9 cellular contexts compared by ENCODE assay signal in the genomic region with DNA sequence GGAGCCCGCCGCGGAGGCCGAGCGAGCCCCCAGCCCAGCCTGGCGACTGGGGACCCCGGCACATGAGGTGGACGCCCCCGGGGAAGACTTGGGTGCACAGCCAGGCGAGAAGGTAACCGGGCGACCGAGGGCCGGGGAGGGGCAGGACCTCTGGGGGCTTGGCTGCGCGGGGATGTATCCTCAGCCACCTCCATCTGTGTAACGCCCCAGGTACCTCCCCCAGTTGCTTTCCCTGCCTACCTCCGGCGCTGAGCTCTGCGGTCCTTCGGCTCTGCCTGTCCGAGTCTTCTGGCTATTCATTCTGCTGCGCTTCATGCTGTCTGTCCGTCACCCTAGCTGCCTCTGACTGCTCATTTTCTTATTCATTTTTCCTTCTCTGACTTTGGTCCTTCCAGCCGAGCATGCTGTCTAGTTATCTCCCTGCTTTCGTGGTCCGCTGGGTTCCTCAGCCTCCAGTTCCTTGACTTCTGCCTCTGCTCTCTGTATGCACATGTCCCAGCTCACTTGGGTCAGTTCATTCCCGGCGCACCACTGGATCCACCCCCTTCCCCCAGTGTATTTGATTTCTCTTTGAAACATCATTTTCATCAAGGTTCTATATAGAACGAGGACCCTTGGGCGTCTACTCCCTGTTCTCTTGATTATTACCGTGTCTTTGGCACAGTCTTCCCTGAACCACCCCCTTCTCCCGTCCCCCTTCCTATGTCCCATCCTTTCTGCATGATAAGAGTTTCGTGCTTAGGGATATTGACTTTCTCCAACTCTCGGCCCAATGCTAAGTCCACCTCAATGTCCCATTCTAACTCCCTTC. TPM values are rescaled to one million over a fixed set of nuclear protein-coding genes. Genes with fewer than 3 reads are reported as not detected.
DNase-seq lines count a peak whose midpoint lies in the region; ATAC-seq, FAIRE-seq and TF ChIP-seq lines count a peak whose summit lies in the region.
"Had no signal": no experiment of that assay in that cellular context is flagged by ENCODE, and none has a peak within 500 bp of the region (broad histone marks: within the 10 kb centered on the region; RNA-seq: fewer than 3 reads in every experiment).

No MANE protein-coding gene starts in this region.

- no peak overlapping the region for H2AK5ac ChIP-seq in neuronal stem cell (ENCODE audit: low read depth, low read length)

- H3K27ac Mint-ChIP-seq in activated T-helper 17 cell treated with anti-CD3 and anti-CD28 coated beads, Interleukin-2, amount 50 U/mL, for 72 hours: no peak overlapping the region

- H3K27me3 Mint-ChIP-seq in activated T-helper 17 cell treated with anti-CD3 and anti-CD28 coated beads, Interleukin-2, amount 50 U/mL, for 72 hours: no peaks in the 10 kb centered on the region
- H3K27me3 Mint-ChIP-seq: IgD-negative memory B cell had no signal

- peaks cover 6 to 16% of the 10 kb centered on the region in 2 donors for H3K4me1 ChIP-seq in neuronal stem cell (ENCODE audit: control insufficient read depth in 2 of 2, insufficient read depth in 1 of 2, low read depth in 1 of 2, low read length in 2 of 2)

- no peak overlapping the region for H2BK120ac ChIP-seq in neuronal stem cell (ENCODE audit: low read depth, low read length)

- no peak overlapping the region for H4K8ac ChIP-seq in neuronal stem cell (ENCODE audit: low read depth, low read length)

- no peak overlapping the region for H3K4ac ChIP-seq in neuronal stem cell (ENCODE audit: low read length)

- peak; percentile 78 for FAIRE-seq in GM19239 (lab: Jason Lieb, UNC)

- H3K79me1 ChIP-seq in neuronal stem cell (ENCODE audit: low read depth, low read length): peaks cover 2% of the 10 kb centered on the region

- no CpG with 5 or more reads among the region's 35 CpGs for WGBS in neuronal stem cell (ENCODE audit: extremely low coverage in 2 of 2, insufficient read length in 2 of 2, insufficient replicate concordance in 1 of 2), 2 donors

- H3K4me2 ChIP-seq in neuronal stem cell (ENCODE audit: insufficient read depth, low read length, poor library complexity, severe bottlenecking): peak overlapping the region; percentile 92

- TF ChIP-seq CTCF in fibroblast of villous mesenchyme (IDR thresholded peaks at IDR 0.05; ENCODE audit: insufficient read depth, low read depth, low read length): no peak

- H2AFZ ChIP-seq in neuronal stem cell (ENCODE audit: low read length): peak overlapping the region; percentile 74

- no peaks in the 10 kb centered on the region for H3K9me3 ChIP-seq in neuronal stem cell (replicated peaks in 1 of 2; ENCODE audit: control insufficient read depth in 2 of 2, insufficient read depth in 1 of 2, low read depth in 1 of 2, low read length in 2 of 2)

- peaks cover 8 to 22% of the 10 kb centered on the region in 2 donors for H3K36me3 ChIP-seq in neuronal stem cell (replicated peaks in 1 of 2; ENCODE audit: control insufficient read depth in 2 of 2, insufficient read depth in 2 of 2, low read length in 2 of 2)

- peak overlapping the region; percentile 14 for H3K14ac ChIP-seq in neuronal stem cell (ENCODE audit: low read length)

- H2BK5ac ChIP-seq in neuronal stem cell (ENCODE audit: low read length): peak overlapping the region; percentile 4

- no peak overlapping the region for H2BK15ac ChIP-seq in neuronal stem cell (ENCODE audit: low read length)

- H3K36me3 Mint-ChIP-seq in activated T-helper 17 cell treated with anti-CD3 and anti-CD28 coated beads, Interleukin-2, amount 50 U/mL, for 72 hours (ENCODE audit: low read depth): peaks cover 6% of the 10 kb centered on the region

- no peaks in the 10 kb centered on the region for H3K9me3 Mint-ChIP-seq in activated T-helper 17 cell treated with anti-CD3 and anti-CD28 coated beads, Interleukin-2, amount 50 U/mL, for 72 hours
- H3K9me3 Mint-ChIP-seq: IgD-negative memory B cell had no signal

- H3K4me3 Mint-ChIP-seq in activated T-helper 17 cell treated with anti-CD3 and anti-CD28 coated beads, Interleukin-2, amount 50 U/mL, for 72 hours: no peak overlapping the region

- no peak overlapping the region for H2BK12ac ChIP-seq in neuronal stem cell (ENCODE audit: low read length)

- peak overlapping the region; percentile 65 for H3K18ac ChIP-seq in neuronal stem cell (ENCODE audit: low read length)

- DNase-seq in Ammon's horn (ENCODE audit: low spot score): peak; percentile 60
- peak; percentile 80 for DNase-seq in GM19239 (ENCODE audit: insufficient read length, low spot score)
- DNase-seq in OCI-M1 (lab: John Stamatoyannopoulos, UW): peak; percentile 68
- DNase-seq in fibroblast of villous mesenchyme (ENCODE audit: low read depth): peak; percentile 41
- DNase-seq in neuronal stem cell (ENCODE audit: low spot score): peak; percentile 44
- DNase-seq in stromal cell of bone marrow (ENCODE audit: low read depth): peak; percentile 9

- peak; percentile 64 for ATAC-seq in HG03439 (IDR thresholded peaks at IDR 0.05; ENCODE audit: unreplicated experiment)
- ATAC-seq in activated T-helper 17 cell treated with anti-CD3 and anti-CD28 coated beads, Interleukin-2, amount 50 U/mL, for 72 hours (replicated peaks): peak; percentile 90

- H3K4me3 ChIP-seq in fibroblast of villous mesenchyme (ENCODE audit: low read depth, low read length) (peak overlapping the region; percentile 72), neuronal stem cell (ENCODE audit: low read length in 2 of 2) (peak overlapping the region; percentile 59 to 84)

- peak overlapping the region; percentile 77 for H3K27ac ChIP-seq in neuronal stem cell (replicated peaks; ENCODE audit: low read length)

- peak overlapping the region; percentile 44 for H3K23ac ChIP-seq in neuronal stem cell (ENCODE audit: low read depth, low read length, poor library complexity)

- H4K91ac ChIP-seq in neuronal stem cell (ENCODE audit: low read depth, low read length, poor library complexity): no peak overlapping the region

- no peaks in the 10 kb centered on the region for H3K27me3 ChIP-seq in neuronal stem cell (ENCODE audit: control insufficient read depth in 3 of 3, insufficient read depth in 3 of 3, low read depth in 1 of 3, low read length in 3 of 3)

- H3K4me1 Mint-ChIP-seq in activated T-helper 17 cell treated with anti-CD3 and anti-CD28 coated beads, Interleukin-2, amount 50 U/mL, for 72 hours: peaks cover 7% of the 10 kb centered on the region

- H3K9ac ChIP-seq in neuronal stem cell (ENCODE audit: low read depth, low read length, poor library complexity): peak overlapping the region; percentile 94

RNA-seq across cellular contexts. Expression of a gene that starts 0.6 kb away (rescaled TPM):
- 10 to 100 TPM; 13.0 to 17.0 TPM for total RNA-seq in activated T-helper 17 cell treated with anti-CD3 and anti-CD28 coated beads, Interleukin-2, amount 50 U/mL, for 72 hours
- total RNA-seq in fibroblast of villous mesenchyme: 13.2 and 13.8 TPM in 2 replicates
- polyA plus RNA-seq in neuronal stem cell (2013, experiment 1 of 2): 89.4 TPM
- polyA plus RNA-seq in neuronal stem cell (2013, experiment 2 of 2): 89.7 TPM

RNA-seq across cellular contexts. Expression of a gene that starts 34.5 kb away (rescaled TPM):
- 100 to 1,000 TPM; 144 to 199 TPM for total RNA-seq in activated T-helper 17 cell treated with anti-CD3 and anti-CD28 coated beads, Interleukin-2, amount 50 U/mL, for 72 hours
- 155 and 215 TPM in 2 replicates for total RNA-seq in fibroblast of villous mesenchyme
- 91.4 TPM for polyA plus RNA-seq in neuronal stem cell (2013, experiment 1 of 2)
- 95.0 TPM for polyA plus RNA-seq in neuronal stem cell (2013, experiment 2 of 2)

Comparison
In these comparisons a context has a peak if more than half of its experiments do, and no peak if none do; other contexts are left out.
1. Peak in every context shown above with its lines: DNase-seq, ATAC-seq, H3K4me3 ChIP-seq and H3K27ac ChIP-seq.
2. DNase-seq: peak in every context shown above with its lines; median percentile 80 in GM19239; 68 in OCI-M1; 60 in Ammon's horn; 44 in neuronal stem cell; 41 in fibroblast of villous mesenchyme; 9 in stromal cell of bone marrow.